Comparison of ENCODE assay signal across 1 cellular context in genomic region chr2:134722728-134723127, GRCh38.
A peak's percentile ranks its signal among the peaks of the same experiment; 100 is the strongest.
TF ChIP-seq lines count a peak whose summit lies in the region.

No MANE protein-coding gene starts in this region.

TF ChIP-seq in HepG2, 621 proteins besides CTCF, POLR2A, EP300 and RAD21:
- TF ChIP-seq ZNF10 (CRISPR knock-in tag; IDR thresholded peaks at IDR 0.05; ENCODE audit: borderline replicate concordance, low read depth) = no peak
- no peak for TF ChIP-seq ZNF501 (CRISPR knock-in tag; IDR thresholded peaks at IDR 0.05)
- TF ChIP-seq ZBED4 (CRISPR knock-in tag; IDR thresholded peaks at IDR 0.05; ENCODE audit: borderline replicate concordance) = no peak
- TF ChIP-seq ZNF629 (CRISPR knock-in tag; conservative IDR thresholded peaks at IDR 0.05) = peak; percentile 69
- TF ChIP-seq ZBTB2 (CRISPR knock-in tag; IDR thresholded peaks at IDR 0.05; ENCODE audit: low read depth) = no peak
- no peak for TF ChIP-seq ZKSCAN8 (CRISPR knock-in tag; IDR thresholded peaks at IDR 0.05; ENCODE audit: borderline replicate concordance)
- TF ChIP-seq NR2F1 (CRISPR knock-in tag; IDR thresholded peaks at IDR 0.05) = no peak
- TF ChIP-seq XRCC5 (optimal IDR thresholded peaks at IDR 0.05; ENCODE audit: low read length) = peak; percentile 56
- TF ChIP-seq ZNF431 (CRISPR knock-in tag; IDR thresholded peaks at IDR 0.05; ENCODE audit: borderline replicate concordance, low read depth) = no peak
